In genomic region chr1:231045921-231046729, GRCh38 we compare ENCODE assay signal across 2 cellular contexts.
TF ChIP-seq lines count a peak whose summit lies in the region.
"Not testable (repeated sequence)": the region's sequence is repeated elsewhere in the genome, so short reads cannot be mapped to it uniquely, and the experiment has no call there.

No MANE protein-coding gene starts in this region.

TF ChIP-seq in K562, 482 proteins besides CTCF, POLR2A, EP300 and RAD21 (continues in another document):
- TF ChIP-seq MBD2 (IDR thresholded peaks at IDR 0.05; ENCODE audit: borderline replicate concordance, low read depth) (peak; percentile 64; the same call in 1 of the 2 replicates), CREB3 (tag; conservative IDR thresholded peaks at IDR 0.05; ENCODE audit: low read depth) (peak; percentile 49; the same call in 1 of the 2 replicates), ELF4 (CRISPR knock-in tag; IDR thresholded peaks at IDR 0.05) (0 out of 2 replicates have a peak, but pooled peaks have one; percentile 42), ZBTB40 (IDR thresholded peaks at IDR 0.05) (peak; percentile 48; the same call in 1 of the 2 replicates), SMAD4 (CRISPR knock-in tag; conservative IDR thresholded peaks at IDR 0.05) (peak; percentile 95), AFF4 (CRISPR knock-in tag; IDR thresholded peaks at IDR 0.05) (peak; percentile 80; the same call in 1 of the 2 replicates)
- TF ChIP-seq ZBTB40 (CRISPR knock-in tag; IDR thresholded peaks at IDR 0.05): not testable (repeated sequence)

TF ChIP-seq in HepG2, 621 proteins besides CTCF, POLR2A, EP300 and RAD21:
- 0 out of 2 replicates have a peak, but pooled peaks have one; percentile 47 for TF ChIP-seq ZNF512 (CRISPR knock-in tag; IDR thresholded peaks at IDR 0.05)
